14 cellular contexts compared by ENCODE assay signal in genomic region chr15:46344906-46345305, GRCh38.
A peak's percentile ranks its signal among the peaks of the same experiment; 100 is the strongest.
DNase-seq lines count a peak whose midpoint lies in the region; ATAC-seq and TF ChIP-seq lines count a peak whose summit lies in the region.
"Had no signal": no experiment of that assay in that cellular context is flagged by ENCODE, and none has a peak within 500 bp of the region (broad histone marks: within the 10 kb centered on the region; RNA-seq: fewer than 3 reads in every experiment).

No MANE protein-coding gene starts in this region.

- no peak for TF ChIP-seq CTCF in type B pancreatic cell (conservative IDR thresholded peaks at IDR 0.05)

- no peaks in the 10 kb centered on the region for H3K4me1 Mint-ChIP-seq in type B pancreatic cell (ENCODE audit: unreplicated experiment)

- H3K27me3 Mint-ChIP-seq in type B pancreatic cell = no peaks in the 10 kb centered on the region

- H3K4me3 Mint-ChIP-seq in type B pancreatic cell = no peak overlapping the region
- H3K4me3 Mint-ChIP-seq: CD8-positive, alpha-beta T cell had no signal

- H3K36me3 Mint-ChIP-seq in type B pancreatic cell = no peaks in the 10 kb centered on the region
- H3K36me3 Mint-ChIP-seq: CD8-positive, alpha-beta T cell had no signal

- DNase-seq in NCI-H2107 treated with DMSO at 0.1 percent for 48 hours (lab: John Stamatoyannopoulos, UW; ENCODE audit: unreplicated experiment) (peak; percentile 63), NCI-H2107 (lab: John Stamatoyannopoulos, UW) (no peak), NCI-H2171 (lab: John Stamatoyannopoulos, UW) (peak; percentile 86), epithelial cell of prostate (ENCODE audit: low read depth, low spot score) (peak; percentile 14), type B pancreatic cell (ENCODE audit: extremely low spot score, unreplicated experiment) (no peak), DMS153 treated with DMSO at 0.1 percent for 48 hours (lab: John Stamatoyannopoulos, UW; ENCODE audit: unreplicated experiment) (no peak)
- no peak for DNase-seq in activated CD4-positive, alpha-beta T cell treated with anti-CD3 and anti-CD28 coated beads for 48 hours
- DNase-seq: CD8-positive, alpha-beta T cell; KBM-7; NCI-H2029 treated with DMSO at 0.1 percent for 48 hours; SIG-M5; T-helper 2 cell had no signal

- ATAC-seq in HG02678 (IDR thresholded peaks at IDR 0.05; ENCODE audit: unreplicated experiment) = no peak
- ATAC-seq: CD8-positive, alpha-beta T cell had no signal

- H3K27ac Mint-ChIP-seq in type B pancreatic cell = peak overlapping the region; percentile 13
- H3K27ac Mint-ChIP-seq: CD8-positive, alpha-beta T cell had no signal

- H3K27ac ChIP-seq in epithelial cell of prostate = peak overlapping the region; percentile 71
- H3K27ac ChIP-seq: 22Rv1 had no signal

- H3K9me3 Mint-ChIP-seq in type B pancreatic cell = no peaks in the 10 kb centered on the region

Comparison
In these comparisons a context has a peak if more than half of its experiments do, and no peak if none do; other contexts are left out.
1. DNase-seq: peak in NCI-H2107 treated with DMSO at 0.1 percent for 48 hours (single experiment), NCI-H2171 (single experiment) and epithelial cell of prostate (single experiment); none in NCI-H2107 (single experiment), type B pancreatic cell (single experiment), DMS153 treated with DMSO at 0.1 percent for 48 hours (single experiment) and activated CD4-positive, alpha-beta T cell treated with anti-CD3 and anti-CD28 coated beads for 48 hours (single experiment).